Comparison of ENCODE assay signal across 15 cellular contexts in the genomic region with DNA sequence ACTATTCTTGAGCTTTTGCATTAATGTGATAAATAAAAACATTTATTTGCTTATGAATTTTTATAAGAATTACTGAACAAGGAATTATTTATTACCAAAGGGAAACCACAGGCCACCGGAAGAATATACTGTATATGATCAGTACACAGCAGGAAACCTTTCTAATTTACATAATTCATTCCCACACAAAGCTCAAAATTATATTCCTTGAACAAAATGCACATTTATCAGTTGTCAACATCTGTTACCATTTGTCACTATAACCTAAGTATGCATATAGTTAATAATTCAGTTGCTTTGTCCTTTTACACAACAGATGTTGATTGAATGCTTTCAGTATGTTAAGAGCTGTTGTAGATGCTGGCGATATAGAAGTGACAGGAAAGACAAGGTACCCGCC. TPM values are rescaled to one million over a fixed set of nuclear protein-coding genes. Genes with fewer than 3 reads are reported as not detected.
A peak's percentile ranks its signal among the peaks of the same experiment; 100 is the strongest.
DNase-seq lines count a peak whose midpoint lies in the region; ATAC-seq, FAIRE-seq and TF ChIP-seq lines count a peak whose summit lies in the region.
"Had no signal": no experiment of that assay in that cellular context is flagged by ENCODE, and none has a peak within 500 bp of the region (broad histone marks: within the 10 kb centered on the region; RNA-seq: fewer than 3 reads in every experiment).

No MANE protein-coding gene starts in this region.

- FAIRE-seq in TTC549 (lab: Jason Lieb, UNC), result peak; percentile 13
- FAIRE-seq: D721Med had no signal

- H3K4me1 Mint-ChIP-seq in activated CD8-positive, alpha-beta T cell treated with anti-CD3 and anti-CD28 coated beads, Interleukin-2, amount 10 ng/mL, durations not matched to agents 7 days and 5 days (ENCODE audit: low read depth), result peaks cover 52% of the 10 kb centered on the region
- peaks cover 15% of the 10 kb centered on the region for H3K4me1 Mint-ChIP-seq in activated CD8-positive, alpha-beta T cell treated with anti-CD3 and anti-CD28 coated beads for 36 hours (ENCODE audit: low read depth)
- peaks cover 21 to 40% (median 26%) of the 10 kb centered on the region in 4 donors for H3K4me1 Mint-ChIP-seq in CD4-positive, alpha-beta memory T cell

- DNase-seq in activated CD8-positive, alpha-beta T cell treated with anti-CD3 and anti-CD28 coated beads, Interleukin-2, amount 10 ng/mL, durations not matched to agents 7 days and 5 days, result no peak
- no peak for DNase-seq in activated CD8-positive, alpha-beta T cell treated with anti-CD3 and anti-CD28 coated beads for 36 hours
- no peak for DNase-seq in CD4-positive, alpha-beta memory T cell
- DNase-seq in thoracic aorta (ENCODE audit: low spot score), result no peak
- no peak for DNase-seq in T1000 (lab: John Stamatoyannopoulos, UW)
- DNase-seq in stomach, result no peak
- no peak for DNase-seq in DMS53 (lab: John Stamatoyannopoulos, UW)
- DNase-seq: CD8-positive, alpha-beta T cell; COR-L47; HCEC 1CT; HFFc6; IMR-90 had no signal

- CTCF ChIA-PET in activated CD8-positive, alpha-beta T cell treated with anti-CD3 and anti-CD28 coated beads, Interleukin-2, amount 10 ng/mL, durations not matched to agents 7 days and 5 days (lab: Charles Lee), result interaction anchor here (0.9 to 1.6 kb wide), 3 partner anchors 15 to 92 kb away, joined by 3 to 4 read pairs (median 3); no protein-coding TSS in a partner anchor
- CTCF ChIA-PET in activated CD8-positive, alpha-beta T cell treated with anti-CD3 and anti-CD28 coated beads for 36 hours (lab: Charles Lee), result interaction anchor here (1.2 to 1.6 kb wide), 2 partner anchors 93 to 132 kb away, joined by 5 to 7 read pairs; no protein-coding TSS in a partner anchor
- CTCF ChIA-PET in CD4-positive, alpha-beta memory T cell (lab: Charles Lee; ENCODE audit: partially characterized antibody), result interaction anchor here (0.7 to 1.6 kb wide), 7 partner anchors 8 to 134 kb away, joined by 3 to 4 read pairs (median 3); no protein-coding TSS in a partner anchor

- H3K36me3 Mint-ChIP-seq in activated CD8-positive, alpha-beta T cell treated with anti-CD3 and anti-CD28 coated beads, Interleukin-2, amount 10 ng/mL, durations not matched to agents 7 days and 5 days (ENCODE audit: low read depth), result peaks cover 44% of the 10 kb centered on the region
- H3K36me3 Mint-ChIP-seq in activated CD8-positive, alpha-beta T cell treated with anti-CD3 and anti-CD28 coated beads for 36 hours (ENCODE audit: low read depth), result peaks cover 20% of the 10 kb centered on the region
- peaks cover 6 to 14% of the 10 kb centered on the region in 2 donors for H3K36me3 Mint-ChIP-seq in CD4-positive, alpha-beta memory T cell

- no peak for TF ChIP-seq CTCF in activated CD8-positive, alpha-beta T cell treated with anti-CD3 and anti-CD28 coated beads for 36 hours (IDR thresholded peaks at IDR 0.05)
- TF ChIP-seq CTCF in thoracic aorta (IDR thresholded peaks at IDR 0.05) (no peak), stomach (IDR thresholded peaks at IDR 0.05) (no peak)

- POLR2A ChIA-PET in activated CD8-positive, alpha-beta T cell treated with anti-CD3 and anti-CD28 coated beads, Interleukin-2, amount 10 ng/mL, durations not matched to agents 7 days and 5 days (lab: Charles Lee), result interaction anchor here (0.6 kb wide), 1 partner anchor 55 kb away, joined by 4 read pairs; no protein-coding TSS in a partner anchor
- POLR2A ChIA-PET in activated CD8-positive, alpha-beta T cell treated with anti-CD3 and anti-CD28 coated beads for 36 hours (lab: Charles Lee), result interaction anchor here (1.2 kb wide), 1 partner anchor 27 kb away, joined by 3 read pairs; the partner anchor contains the start of gene VPS45
- POLR2A ChIA-PET in CD4-positive, alpha-beta memory T cell (lab: Charles Lee; ENCODE audit: partially characterized antibody), result interaction anchor here (1.0 to 4.8 kb wide), 5 partner anchors 9 to 56 kb away, joined by 3 to 30 read pairs (median 8); partner anchors contain the start of gene PLEKHO1

- no peaks in the 10 kb centered on the region for H3K27me3 ChIP-seq in CD4-positive, alpha-beta memory T cell (ENCODE audit: insufficient read depth, low read length)
- H3K27me3 ChIP-seq in thoracic aorta (replicated peaks; ENCODE audit: insufficient read depth) (no peaks in the 10 kb centered on the region), stomach (no peaks in the 10 kb centered on the region)

- no peak for ATAC-seq in activated CD8-positive, alpha-beta T cell treated with anti-CD3 and anti-CD28 coated beads, Interleukin-2, amount 10 ng/mL, durations not matched to agents 7 days and 5 days
- ATAC-seq in activated CD8-positive, alpha-beta T cell treated with anti-CD3 and anti-CD28 coated beads for 36 hours, result no peak
- no peak for ATAC-seq in thoracic aorta (ENCODE audit: insufficient number of reproducible peaks, low FRiP score, low read depth)
- ATAC-seq: CD8-positive, alpha-beta T cell had no signal

- WGBS in stomach, 5 donors, result 86 to 91% (median 90%) methylated on average over 3 of the region's 3 CpGs

- no peak overlapping the region for H3K4me3 Mint-ChIP-seq in activated CD8-positive, alpha-beta T cell treated with anti-CD3 and anti-CD28 coated beads, Interleukin-2, amount 10 ng/mL, durations not matched to agents 7 days and 5 days
- H3K4me3 Mint-ChIP-seq in activated CD8-positive, alpha-beta T cell treated with anti-CD3 and anti-CD28 coated beads for 36 hours, result no peak overlapping the region
- H3K4me3 Mint-ChIP-seq in CD4-positive, alpha-beta memory T cell, result peak overlapping the region in 7 of 8 donors; percentile 4 to 74 (median 33)
- H3K4me3 Mint-ChIP-seq: B cell; CD8-positive, alpha-beta T cell; HFFc6 had no signal

- no peaks in the 10 kb centered on the region for H3K27me3 Mint-ChIP-seq in activated CD8-positive, alpha-beta T cell treated with anti-CD3 and anti-CD28 coated beads, Interleukin-2, amount 10 ng/mL, durations not matched to agents 7 days and 5 days (ENCODE audit: low read depth)
- no peaks in the 10 kb centered on the region for H3K27me3 Mint-ChIP-seq in activated CD8-positive, alpha-beta T cell treated with anti-CD3 and anti-CD28 coated beads for 36 hours
- H3K27me3 Mint-ChIP-seq in CD4-positive, alpha-beta memory T cell, result no peaks in the 10 kb centered on the region
- H3K27me3 Mint-ChIP-seq: B cell had no signal

- H3K4me3 ChIP-seq in CD4-positive, alpha-beta memory T cell (ENCODE audit: low read length in 2 of 2), result no peak overlapping the region
- H3K4me3 ChIP-seq in thoracic aorta, result no peak overlapping the region
- H3K4me3 ChIP-seq in stomach, result no peak overlapping the region

- H3K27ac ChIP-seq in CD4-positive, alpha-beta memory T cell (ENCODE audit: low read depth, low read length), result no peak overlapping the region
- H3K27ac ChIP-seq in thoracic aorta, result peak overlapping the region; percentile 91 to 92
- H3K27ac ChIP-seq in stomach, result no peak overlapping the region

- H3K36me3 ChIP-seq in CD4-positive, alpha-beta memory T cell (ENCODE audit: insufficient read depth, low read length), result no peaks in the 10 kb centered on the region
- H3K36me3 ChIP-seq in thoracic aorta, result no peaks in the 10 kb centered on the region
- H3K36me3 ChIP-seq in stomach, result peaks cover 20 to 93% (median 82%) of the 10 kb centered on the region in 4 donors

- peaks cover 50% of the 10 kb centered on the region for H3K4me1 ChIP-seq in CD4-positive, alpha-beta memory T cell (ENCODE audit: insufficient read depth, low read length)
- peaks cover 16% of the 10 kb centered on the region in 2 donors for H3K4me1 ChIP-seq in thoracic aorta (ENCODE audit: control insufficient read depth in 1 of 2, low read depth in 2 of 2)
- H3K4me1 ChIP-seq in stomach, result peaks cover 0 to 7% (median 2%) of the 10 kb centered on the region in 4 donors

- no peak for TF ChIP-seq EP300 in stomach (IDR thresholded peaks at IDR 0.05)

- no peaks in the 10 kb centered on the region for H3K9me3 ChIP-seq in CD4-positive, alpha-beta memory T cell (ENCODE audit: control insufficient read depth in 1 of 2, low read length in 2 of 2)
- no peaks in the 10 kb centered on the region for H3K9me3 ChIP-seq in thoracic aorta
- no peaks in the 10 kb centered on the region for H3K9me3 ChIP-seq in stomach

- peak overlapping the region; percentile 13 for H3K27ac Mint-ChIP-seq in activated CD8-positive, alpha-beta T cell treated with anti-CD3 and anti-CD28 coated beads, Interleukin-2, amount 10 ng/mL, durations not matched to agents 7 days and 5 days
- no peak overlapping the region for H3K27ac Mint-ChIP-seq in activated CD8-positive, alpha-beta T cell treated with anti-CD3 and anti-CD28 coated beads for 36 hours
- H3K27ac Mint-ChIP-seq in CD4-positive, alpha-beta memory T cell, result peak overlapping the region in 5 of 7 donors; percentile 3 to 91 (median 19)
- H3K27ac Mint-ChIP-seq: B cell; CD8-positive, alpha-beta T cell; HFFc6 had no signal

- no peaks in the 10 kb centered on the region for H3K9me3 Mint-ChIP-seq in activated CD8-positive, alpha-beta T cell treated with anti-CD3 and anti-CD28 coated beads, Interleukin-2, amount 10 ng/mL, durations not matched to agents 7 days and 5 days (ENCODE audit: insufficient read depth)
- no peaks in the 10 kb centered on the region for H3K9me3 Mint-ChIP-seq in activated CD8-positive, alpha-beta T cell treated with anti-CD3 and anti-CD28 coated beads for 36 hours
- no peaks in the 10 kb centered on the region for H3K9me3 Mint-ChIP-seq in CD4-positive, alpha-beta memory T cell
- H3K9me3 Mint-ChIP-seq: CD8-positive, alpha-beta T cell; HFFc6 had no signal

- intact Hi-C loops in activated CD8-positive, alpha-beta T cell treated with anti-CD3 and anti-CD28 coated beads for 36 hours (cut with micrococcal nuclease), result no loop called here
- intact Hi-C loops in CD4-positive, alpha-beta memory T cell (cut with micrococcal nuclease), result loop anchor here (2.0 kb wide), 1 partner anchor 14 kb away; no protein-coding TSS in a partner anchor
- intact Hi-C loops in stomach (cut with DNase I; ENCODE audit: low total_unique reads), result no loop called here

- TF ChIP-seq POLR2A in stomach (IDR thresholded peaks at IDR 0.05), result no peak

RNA-seq across cellular contexts. Expression of gene VPS45, which starts 27.2 kb away (rescaled TPM):
- total RNA-seq in activated CD8-positive, alpha-beta T cell treated with anti-CD3 and anti-CD28 coated beads, Interleukin-2, amount 10 ng/mL, durations not matched to agents 7 days and 5 days, result 10 to 100 TPM; 36.1 to 40.0 TPM
- 10 to 100 TPM; 19.4 to 22.8 TPM for total RNA-seq in activated CD8-positive, alpha-beta T cell treated with anti-CD3 and anti-CD28 coated beads for 36 hours
- 10 to 100 TPM; 32.1 to 38.5 TPM for total RNA-seq in CD4-positive, alpha-beta memory T cell
- polyA plus RNA-seq in CD4-positive, alpha-beta memory T cell, result 10 to 100 TPM; 25.1 to 36.7 TPM
- total RNA-seq in thoracic aorta (10 to 100 TPM; 46.2 to 68.9 TPM), stomach (10 to 100 TPM; 13.3 to 69.9 (median 41.9) TPM)
- polyA plus RNA-seq in stomach, result 10 to 100 TPM; 15.3 to 21.7 (median 15.9) TPM

RNA-seq across cellular contexts. Expression of gene PLEKHO1, which starts 55.0 kb away (rescaled TPM):
- 100 to 1,000 TPM; 138 to 154 TPM for total RNA-seq in activated CD8-positive, alpha-beta T cell treated with anti-CD3 and anti-CD28 coated beads, Interleukin-2, amount 10 ng/mL, durations not matched to agents 7 days and 5 days
- 10 to 100 TPM; 18.2 to 19.0 TPM for total RNA-seq in activated CD8-positive, alpha-beta T cell treated with anti-CD3 and anti-CD28 coated beads for 36 hours
- 100 to 1,000 TPM; 154 TPM for total RNA-seq in CD4-positive, alpha-beta memory T cell
- 10 to 100 TPM; 40.5 to 43.5 TPM for polyA plus RNA-seq in CD4-positive, alpha-beta memory T cell
- total RNA-seq in thoracic aorta (100 to 1,000 TPM; 106 to 125 TPM), stomach (100 to 1,000 TPM in 3 of 5 donors, 10 to 100 TPM in 2; 34.6 to 254 (median 100) TPM)
- 10 to 100 TPM; 38.6 to 79.3 (median 40.9) TPM for polyA plus RNA-seq in stomach

Comparison
In these comparisons a context has a peak if more than half of its experiments do, and no peak if none do; other contexts are left out.
1. H3K4me3 Mint-ChIP-seq: peak in CD4-positive, alpha-beta memory T cell (7 of 8); none in activated CD8-positive, alpha-beta T cell treated with anti-CD3 and anti-CD28 coated beads, Interleukin-2, amount 10 ng/mL, durations not matched to agents 7 days and 5 days (single experiment) and activated CD8-positive, alpha-beta T cell treated with anti-CD3 and anti-CD28 coated beads for 36 hours (single experiment).
2. H3K27ac ChIP-seq: peak in thoracic aorta (2 of 2); none in CD4-positive, alpha-beta memory T cell (single experiment) and stomach (0 of 5).